ENCODE assay signal across 34 cellular contexts in genomic region chr9:70450735-70451134, GRCh38. TPM values are rescaled to one million over a fixed set of nuclear protein-coding genes. Genes with fewer than 3 reads are reported as not detected.
DNase-seq lines count a peak whose midpoint lies in the region; ATAC-seq, FAIRE-seq and TF ChIP-seq lines count a peak whose summit lies in the region.
"Had no signal": no experiment of that assay in that cellular context is flagged by ENCODE, and none has a peak within 500 bp of the region (broad histone marks: within the 10 kb centered on the region; RNA-seq: fewer than 3 reads in every experiment).

No MANE protein-coding gene starts in this region.

- POLR2A ChIA-PET in HepG2 (lab: Yijun Ruan, JAX), result interaction anchor here (1.2 to 1.4 kb wide), 3 partner anchors 19 to 32 kb away, joined by 3 to 4 read pairs (median 4); no protein-coding TSS in a partner anchor
- POLR2A ChIA-PET in K562 (lab: Yijun Ruan, JAX), result interaction anchor here (1.0 kb wide), 1 partner anchor 10 kb away, joined by 4 read pairs; no protein-coding TSS in a partner anchor
- POLR2A ChIA-PET in endothelial cell of umbilical vein (lab: Charles Lee), result no interaction called here

- H3K79me2 ChIP-seq in HepG2 (ENCODE audit: insufficient read depth, low read length) (no peaks in the 10 kb centered on the region), K562 (ENCODE audit: control insufficient read depth, insufficient read depth, low read length) (no peaks in the 10 kb centered on the region), endothelial cell of umbilical vein (ENCODE audit: control insufficient read depth, insufficient read depth, low read length) (no peaks in the 10 kb centered on the region)

- H3K27me3 ChIP-seq in HepG2 (ENCODE audit: control insufficient read depth in 1 of 2, insufficient read depth in 2 of 2, low read length in 2 of 2) (no peaks in the 10 kb centered on the region), right lobe of liver (no peaks in the 10 kb centered on the region), K562 (ENCODE audit: control insufficient read depth in 2 of 2, insufficient read depth in 2 of 2, low read length in 2 of 2) (no peaks in the 10 kb centered on the region), endothelial cell of umbilical vein (ENCODE audit: control insufficient read depth in 2 of 2, insufficient read depth in 2 of 2, low read length in 2 of 2) (no peaks in the 10 kb centered on the region)
- H3K27me3 ChIP-seq: BE2C; BLaER1; BLaER1 treated with 17β-estradiol and CSF1 and Interleukin-3, amounts not matched to agents 10 nM and 100 nM had no signal

- FAIRE-seq in HepG2 (lab: Jason Lieb, UNC) (no peak), K562 (lab: Jason Lieb, UNC) (no peak), endothelial cell of umbilical vein (lab: Jason Lieb, UNC) (no peak)
- FAIRE-seq: A204.1, A549, D721Med had no signal

- intact Hi-C loops in HepG2 (cut with micrococcal nuclease; ENCODE audit: unreplicated experiment), result no loop called here
- intact Hi-C loops in right lobe of liver (cut with DNase I), result no loop called here
- intact Hi-C loops in K562 (cut with micrococcal nuclease), result no loop called here
- intact Hi-C loops in endothelial cell of umbilical vein (cut with micrococcal nuclease), result no loop called here

- H3K4me3 ChIP-seq in HepG2 (replicated peaks in 1 of 3; ENCODE audit: insufficient read depth in 1 of 3, low read depth in 2 of 3, low read length in 3 of 3), result no peak overlapping the region
- H3K4me3 ChIP-seq in right lobe of liver, result no peak overlapping the region
- no peak overlapping the region for H3K4me3 ChIP-seq in K562
- H3K4me3 ChIP-seq in endothelial cell of umbilical vein (replicated peaks in 1 of 3; ENCODE audit: insufficient read depth in 1 of 3, low read depth in 1 of 3, low read length in 3 of 3), result no peak overlapping the region
- H3K4me3 ChIP-seq: A549; BLaER1; BLaER1 treated with 17β-estradiol and CSF1 and Interleukin-3, amounts not matched to agents 10 nM and 100 nM had no signal

- H3K4me2 ChIP-seq in HepG2 (ENCODE audit: low read depth, low read length) (no peak overlapping the region), K562 (ENCODE audit: insufficient read depth, low read length) (no peak overlapping the region), endothelial cell of umbilical vein (ENCODE audit: insufficient read depth, low read length) (no peak overlapping the region)
- H3K4me2 ChIP-seq: A549; BLaER1; BLaER1 treated with 17β-estradiol and CSF1 and Interleukin-3, amounts not matched to agents 10 nM and 100 nM had no signal

- DNase-seq in DMS53 (lab: John Stamatoyannopoulos, UW), result peak; percentile 4
- no peak for DNase-seq in DMS53 treated with DMSO at 0.1 percent for 48 hours (lab: John Stamatoyannopoulos, UW; ENCODE audit: unreplicated experiment)
- DNase-seq in HepG2 (ENCODE audit: low spot score), result no peak
- no peak for DNase-seq in right lobe of liver
- peak in 1 of 4 experiments; percentile 21 for DNase-seq in K562 (ENCODE audit: extremely low read depth in 1 of 4, low spot score in 3 of 4)
- no peak for DNase-seq in endothelial cell of umbilical vein (ENCODE audit: low read depth, low spot score)
- no peak for DNase-seq in inferior parietal cortex (ENCODE audit: extremely low spot score)
- DNase-seq in NCI-H748 treated with DMSO at 0.1 percent for 48 hours (lab: John Stamatoyannopoulos, UW), result no peak
- DNase-seq: 8988T; ACHN; AML-193; BE2C; C1 segment of cervical spinal cord; Caco-2; Calu3; CD4-positive, alpha-beta memory T cell; CD4-positive, alpha-beta T cell; CD4-positive, CD25-positive, alpha-beta regulatory T cell; CD8-positive, alpha-beta memory T cell; CD8-positive, alpha-beta T cell; COR-L47; DMS 273 treated with DMSO at 0.1 percent for 48 hours; DMS153; DMS79; DMS79 treated with DMSO at 0.1 percent for 48 hours; DND-41; EL had no signal

- H3K9me1 ChIP-seq in K562 (ENCODE audit: control insufficient read depth, insufficient read depth, low read length) (no peaks in the 10 kb centered on the region), endothelial cell of umbilical vein (replicated peaks; ENCODE audit: control insufficient read depth, extremely low read depth, insufficient read depth, low read length) (no peaks in the 10 kb centered on the region)

- H3K36me3 ChIP-seq in HepG2 (replicated peaks in 1 of 2; ENCODE audit: control insufficient read depth in 1 of 2, insufficient read depth in 2 of 2, low read length in 2 of 2) (no peaks in the 10 kb centered on the region), right lobe of liver (no peaks in the 10 kb centered on the region), K562 (ENCODE audit: control insufficient read depth, insufficient read depth, low read length) (no peaks in the 10 kb centered on the region), endothelial cell of umbilical vein (ENCODE audit: control insufficient read depth in 2 of 2, extremely low read depth in 1 of 2, insufficient read depth in 2 of 2, low read length in 2 of 2) (no peaks in the 10 kb centered on the region)
- H3K36me3 ChIP-seq: BE2C; BLaER1; BLaER1 treated with 17β-estradiol and CSF1 and Interleukin-3, amounts not matched to agents 10 nM and 100 nM had no signal

- H3K27ac ChIP-seq in HepG2 (ENCODE audit: extremely low read length, insufficient read depth, low read length), result no peak overlapping the region
- H3K27ac ChIP-seq in right lobe of liver, result no peak overlapping the region
- no peak overlapping the region for H3K27ac ChIP-seq in K562 (ENCODE audit: extremely low read depth, low read depth, low read length)
- H3K27ac ChIP-seq in endothelial cell of umbilical vein (ENCODE audit: insufficient read depth, low read depth, low read length), result no peak overlapping the region
- H3K27ac ChIP-seq: 22Rv1; A549; BLaER1; BLaER1 treated with 17β-estradiol and CSF1 and Interleukin-3, amounts not matched to agents 10 nM and 100 nM; C4-2B had no signal

- H3K4me1 ChIP-seq in HepG2 (ENCODE audit: insufficient read depth, low read length) (peaks cover 2% of the 10 kb centered on the region; the same call in 1 of the 2 replicates), right lobe of liver (peaks cover 0 to 5% (median 0%) of the 10 kb centered on the region in 4 donors), K562 (replicated peaks in 1 of 2; ENCODE audit: control insufficient read depth in 2 of 2, insufficient read depth in 2 of 2, low read length in 2 of 2) (no peaks in the 10 kb centered on the region; a peak in 3 of 5 replicates), endothelial cell of umbilical vein (ENCODE audit: control insufficient read depth, extremely low read depth, insufficient read depth, low read length) (no peaks in the 10 kb centered on the region)
- H3K4me1 ChIP-seq: A549, BE2C, BLaER1, Caco-2 had no signal

- TF ChIP-seq CTCF in HepG2 (CRISPR knock-in tag; IDR thresholded peaks at IDR 0.05) (no peak), right lobe of liver (IDR thresholded peaks at IDR 0.05) (no peak), K562 (IDR thresholded peaks at IDR 0.05 in 2 of 3, conservative IDR thresholded peaks at IDR 0.05 in 1 of 3; ENCODE audit: insufficient read depth in 2 of 3, low read depth in 1 of 3, low read length in 3 of 3) (no peak), endothelial cell of umbilical vein (IDR thresholded peaks at IDR 0.05; ENCODE audit: extremely low read depth in 1 of 2, insufficient read depth in 1 of 2, low read depth in 1 of 2, low read length in 2 of 2) (no peak)

- BruUV-seq in HepG2 (replicated peaks; lab: Mats Ljungman, UMichigan), result no TSS peak
- BruUV-seq in K562 (replicated peaks; lab: Mats Ljungman, UMichigan), result no TSS peak
- BruUV-seq in endothelial cell of umbilical vein (replicated peaks; lab: Mats Ljungman, UMichigan), result no TSS peak

- no peaks in the 10 kb centered on the region for H3K9me3 ChIP-seq in HepG2 (ENCODE audit: low read length)
- H3K9me3 ChIP-seq in right lobe of liver, result no peaks in the 10 kb centered on the region
- no peaks in the 10 kb centered on the region for H3K9me3 ChIP-seq in K562 (replicated peaks; ENCODE audit: control insufficient read depth, insufficient read depth, low read depth, low read length)
- H3K9me3 ChIP-seq in endothelial cell of umbilical vein (replicated peaks; ENCODE audit: control insufficient read depth, insufficient read depth, low read length), result no peaks in the 10 kb centered on the region
- H3K9me3 ChIP-seq: A549; BE2C; BLaER1; BLaER1 treated with 17β-estradiol and CSF1 and Interleukin-3, amounts not matched to agents 10 nM and 100 nM; Caco-2 had no signal

- TF ChIP-seq RAD21 in HepG2 (CRISPR knock-in tag; IDR thresholded peaks at IDR 0.05), result no peak
- no peak for TF ChIP-seq RAD21 in K562 (CRISPR knock-in tag; conservative IDR thresholded peaks at IDR 0.05 in 1 of 2, IDR thresholded peaks at IDR 0.05 in 1 of 2)

- no peak for TF ChIP-seq POLR2A in HepG2 (IDR thresholded peaks at IDR 0.05; ENCODE audit: insufficient read depth in 1 of 2, low read depth in 2 of 2, low read length in 2 of 2)
- no peak for TF ChIP-seq POLR2A in right lobe of liver (IDR thresholded peaks at IDR 0.05)
- no peak for TF ChIP-seq POLR2A in K562 (conservative IDR thresholded peaks at IDR 0.05)
- no peak for TF ChIP-seq POLR2A in endothelial cell of umbilical vein (IDR thresholded peaks at IDR 0.05; ENCODE audit: low read depth, low read length)

- ATAC-seq in HepG2, result no peak
- ATAC-seq in right lobe of liver, result no peak
- peak; percentile 42; the same call in 2 of the 3 replicates for ATAC-seq in K562
- ATAC-seq: A549; CD8-positive, alpha-beta T cell had no signal

- no peak for TF ChIP-seq EP300 in HepG2 (IDR thresholded peaks at IDR 0.05; ENCODE audit: low read depth in 2 of 2, low read length in 2 of 2)
- TF ChIP-seq EP300 in HepG2 (CRISPR knock-in tag; IDR thresholded peaks at IDR 0.05; ENCODE audit: borderline replicate concordance), result no peak
- TF ChIP-seq EP300 in K562 (IDR thresholded peaks at IDR 0.05; ENCODE audit: low read length), result no peak

- dilution Hi-C loops in endothelial cell of umbilical vein (cut with MboI; ENCODE audit: extremely low pct_ligation_motif_present, low sequenced_read_pairs), result no loop called here

- H4K20me1 ChIP-seq in HepG2 (ENCODE audit: insufficient read depth, low read length), result no peaks in the 10 kb centered on the region
- no peaks in the 10 kb centered on the region for H4K20me1 ChIP-seq in K562 (replicated peaks; ENCODE audit: control insufficient read depth, insufficient read depth, low read length)
- H4K20me1 ChIP-seq in endothelial cell of umbilical vein (replicated peaks; ENCODE audit: control insufficient read depth, extremely low read depth, insufficient read depth, low read length), result no peaks in the 10 kb centered on the region
- H4K20me1 ChIP-seq: BLaER1; BLaER1 treated with 17β-estradiol and CSF1 and Interleukin-3, amounts not matched to agents 10 nM and 100 nM had no signal

- H2AFZ ChIP-seq in HepG2 (ENCODE audit: low read length) (no peak overlapping the region), K562 (ENCODE audit: low read depth, low read length) (no peak overlapping the region), endothelial cell of umbilical vein (ENCODE audit: low read depth, low read length) (no peak overlapping the region)

- H3K9ac ChIP-seq in HepG2 (ENCODE audit: insufficient read depth, low read depth, low read length) (no peak overlapping the region), K562 (ENCODE audit: insufficient read depth in 1 of 2, low read depth in 2 of 2, low read length in 2 of 2) (no peak overlapping the region), endothelial cell of umbilical vein (replicated peaks; ENCODE audit: extremely low read depth, insufficient read depth, low read length) (no peak overlapping the region)
- H3K9ac ChIP-seq: BLaER1; BLaER1 treated with 17β-estradiol and CSF1 and Interleukin-3, amounts not matched to agents 10 nM and 100 nM had no signal

- CTCF ChIA-PET in HepG2 (lab: Yijun Ruan, JAX; ENCODE audit: low intra/inter-chr PET ratio, low total read pairs) (no interaction called here), K562 (lab: Yijun Ruan, JAX; ENCODE audit: low intra/inter-chr PET ratio) (no interaction called here), endothelial cell of umbilical vein (lab: Charles Lee) (no interaction called here)

- WGBS in HepG2 (ENCODE audit: low lambda C conversion rate), result 20% methylated on average over 5 of the region's 5 CpGs
- WGBS in right lobe of liver (ENCODE audit: insufficient coverage, low coverage, low lambda C conversion rate, missing lambda C conversion rate), result 82% methylated on average over 5 of the region's 5 CpGs
- WGBS in K562 (ENCODE audit: insufficient coverage, low coverage, missing lambda C conversion rate), result 23% methylated on average over 5 of the region's 5 CpGs

- in situ Hi-C loops in HepG2 (cut with HindIII; ENCODE audit: extremely low pct_ligation_motif_present, low pct_unique_long_range_greater_than_20kb), result no loop called here
- in situ Hi-C loops in K562 (cut with MboI), result no loop called here

RNA-seq across cellular contexts. Expression of gene KLF9, which starts 36.3 kb away (rescaled TPM):
- total RNA-seq in HepG2 (2016; rRNA removed; fragmentation: Illumina TruSeq; extraction: Trizol) (5.7 and 7.2 TPM in 2 replicates), right lobe of liver (10 to 100 TPM in 5 of 6 experiments, 1 to 10 TPM in 1; 8.7 to 74.7 (median 32.3) TPM), K562 (2014; rRNA removed) (8.5 and 9.7 TPM in 2 replicates), K562 (2014; rRNA removed; fragmentation: Illumina TruSeq; extraction: Trizol) (7.3 and 8.8 TPM in 2 replicates), K562 (2015; rRNA removed; fragmentation: Illumina TruSeq; extraction: Trizol) (4.7 and 4.8 TPM in 2 replicates), K562 (2021) (9.8 and 11.9 TPM in 2 replicates), endothelial cell of umbilical vein (17.2 and 23.1 TPM in 2 replicates)
- total RNA-seq in HepG2 (2016; cell fraction: cytosol; rRNA removed; fragmentation: Illumina TruSeq; extraction: Trizol; ENCODE audit: low read depth), result 0.79 and 0.81 TPM in 2 replicates
- 5.6 and 6.3 TPM in 2 replicates for total RNA-seq in HepG2 (2016; cell fraction: insoluble cytoplasmic fraction; rRNA removed; fragmentation: Illumina TruSeq; extraction: Trizol)
- 3.6 and 4.2 TPM in 2 replicates for total RNA-seq in HepG2 (2016; cell fraction: membrane; rRNA removed; fragmentation: Illumina TruSeq; extraction: Trizol)
- 6.0 and 6.2 TPM in 2 replicates for total RNA-seq in HepG2 (2016; cell fraction: nucleus; rRNA removed; fragmentation: Illumina TruSeq; extraction: Trizol)
- polyA plus RNA-seq in HepG2 (2011; rRNA removed) (7.1 and 7.2 TPM in 2 replicates), K562 (2011; rRNA removed) (6.2 and 6.9 TPM in 2 replicates), K562 (2014; fragmentation: Illumina TruSeq; extraction: Trizol) (9.6 and 10.1 TPM in 2 replicates), K562 (2014; fragmentation: Nextera tagmentation; extraction: Ambion mirVana) (1 to 10 TPM; 3.3 to 4.8 TPM), K562 (2014; rRNA removed) (6.5 and 6.9 TPM in 2 replicates), endothelial cell of umbilical vein (6.6 and 7.3 TPM in 2 replicates)
- polyA plus RNA-seq in HepG2 (2011; cell fraction: cytosol; rRNA removed), result 5.3 and 5.8 TPM in 2 replicates
- polyA plus RNA-seq in HepG2 (2011; cell fraction: nucleus; rRNA removed), result 3.3 and 4.2 TPM in 2 replicates
- 8.3 and 8.5 TPM in 2 replicates for polyA plus RNA-seq in HepG2 (2012)
- polyA plus RNA-seq in HepG2 (2016; cell fraction: cytosol; fragmentation: Illumina TruSeq; extraction: Trizol; ENCODE audit: low read depth), result 0.36 and 0.37 TPM in 2 replicates
- 7.0 TPM in 2 replicates for polyA plus RNA-seq in HepG2 (2016; cell fraction: insoluble cytoplasmic fraction; fragmentation: Illumina TruSeq; extraction: Trizol; ENCODE audit: low read depth)
- 1.6 and 2.0 TPM in 2 replicates for polyA plus RNA-seq in HepG2 (2016; cell fraction: membrane; fragmentation: Illumina TruSeq; extraction: Trizol; ENCODE audit: low read depth)
- 6.3 and 7.1 TPM in 2 replicates for polyA plus RNA-seq in HepG2 (2016; cell fraction: nucleus; fragmentation: Illumina TruSeq; extraction: Trizol; ENCODE audit: insufficient read depth, low read depth)
- 2.5 and 9.7 TPM in 2 replicates for polyA minus RNA-seq in HepG2 (2011; rRNA and poly(A)+ RNA removed; ENCODE audit: low replicate concordance)
- 7.8 and 8.0 TPM in 2 replicates for polyA minus RNA-seq in HepG2 (2011; cell fraction: cytosol; rRNA and poly(A)+ RNA removed)
- 6.2 and 7.5 TPM in 2 replicates for polyA minus RNA-seq in HepG2 (2011; cell fraction: nucleus; rRNA and poly(A)+ RNA removed)
- 3.9 and 5.8 TPM in 2 replicates for total RNA-seq in K562 (2011; cell fraction: chromatin; rRNA removed; ENCODE audit: low replicate concordance)
- 4.7 and 6.2 TPM in 2 replicates for total RNA-seq in K562 (2011; cell fraction: nucleolus; rRNA removed)
- 5.8 and 8.8 TPM in 2 replicates for total RNA-seq in K562 (2011; cell fraction: nucleoplasm; rRNA removed)
- polyA plus RNA-seq in K562 (2011; cell fraction: cytosol; rRNA removed), result 3.8 and 3.9 TPM in 2 replicates
- 2.6 and 2.7 TPM in 2 replicates for polyA plus RNA-seq in K562 (2011; cell fraction: nucleus; rRNA removed)
- polyA plus RNA-seq in K562 (2012), result 5.6 and 7.2 TPM in 2 replicates
- 6.8 and 8.0 TPM in 2 replicates for polyA minus RNA-seq in K562 (2011; rRNA and poly(A)+ RNA removed)
- 4.5 and 5.0 TPM in 2 replicates for polyA minus RNA-seq in K562 (2011; cell fraction: cytosol; rRNA and poly(A)+ RNA removed)
- polyA minus RNA-seq in K562 (2011; cell fraction: nucleus; rRNA and poly(A)+ RNA removed), result 3.4 and 4.4 TPM in 2 replicates
- polyA plus RNA-seq in endothelial cell of umbilical vein (2011; cell fraction: cytosol; rRNA removed), result 9.9 and 12.0 TPM in 2 replicates
- polyA plus RNA-seq in endothelial cell of umbilical vein (2011; cell fraction: nucleus; rRNA removed), result 13.0 and 15.9 TPM in 2 replicates
- 11.0 and 16.4 TPM in 2 replicates for polyA plus RNA-seq in endothelial cell of umbilical vein (2012)
- polyA minus RNA-seq in endothelial cell of umbilical vein, result 10.0 and 12.9 TPM in 2 replicates
- polyA minus RNA-seq in endothelial cell of umbilical vein (2011; cell fraction: cytosol; rRNA and poly(A)+ RNA removed), result 2.4 TPM
- polyA minus RNA-seq in endothelial cell of umbilical vein (2011; cell fraction: nucleus; rRNA and poly(A)+ RNA removed), result 20.2 and 29.8 TPM in 2 replicates
